In the genomic region with DNA sequence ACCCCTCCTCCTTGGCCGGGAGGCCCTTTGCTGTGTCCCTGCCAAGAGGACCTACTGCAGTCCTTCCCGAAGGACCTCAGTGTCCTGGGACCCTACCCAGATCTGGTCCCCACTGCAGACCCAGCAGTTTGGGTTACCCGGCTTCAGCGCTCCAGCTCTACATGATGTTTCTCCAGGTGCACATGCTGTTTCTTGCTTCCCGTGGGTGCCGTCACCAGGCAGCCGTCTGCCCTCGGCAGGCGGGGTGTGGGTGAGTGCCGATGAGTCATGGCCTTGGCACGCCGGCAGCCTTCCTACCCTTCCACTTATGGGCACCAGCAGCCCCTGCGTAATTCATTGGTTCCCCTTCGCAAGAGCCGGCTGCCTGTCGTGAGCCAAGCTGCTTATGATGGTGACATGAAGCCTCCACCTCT, we compare ENCODE assay signal across 1 cellular context.
TF ChIP-seq lines count a peak whose summit lies in the region.

No MANE protein-coding gene starts in this region.

TF ChIP-seq in GM23338, 12 proteins besides CTCF, POLR2A, EP300 and RAD21 (continued from another document):
- TF ChIP-seq, protein P1, sequence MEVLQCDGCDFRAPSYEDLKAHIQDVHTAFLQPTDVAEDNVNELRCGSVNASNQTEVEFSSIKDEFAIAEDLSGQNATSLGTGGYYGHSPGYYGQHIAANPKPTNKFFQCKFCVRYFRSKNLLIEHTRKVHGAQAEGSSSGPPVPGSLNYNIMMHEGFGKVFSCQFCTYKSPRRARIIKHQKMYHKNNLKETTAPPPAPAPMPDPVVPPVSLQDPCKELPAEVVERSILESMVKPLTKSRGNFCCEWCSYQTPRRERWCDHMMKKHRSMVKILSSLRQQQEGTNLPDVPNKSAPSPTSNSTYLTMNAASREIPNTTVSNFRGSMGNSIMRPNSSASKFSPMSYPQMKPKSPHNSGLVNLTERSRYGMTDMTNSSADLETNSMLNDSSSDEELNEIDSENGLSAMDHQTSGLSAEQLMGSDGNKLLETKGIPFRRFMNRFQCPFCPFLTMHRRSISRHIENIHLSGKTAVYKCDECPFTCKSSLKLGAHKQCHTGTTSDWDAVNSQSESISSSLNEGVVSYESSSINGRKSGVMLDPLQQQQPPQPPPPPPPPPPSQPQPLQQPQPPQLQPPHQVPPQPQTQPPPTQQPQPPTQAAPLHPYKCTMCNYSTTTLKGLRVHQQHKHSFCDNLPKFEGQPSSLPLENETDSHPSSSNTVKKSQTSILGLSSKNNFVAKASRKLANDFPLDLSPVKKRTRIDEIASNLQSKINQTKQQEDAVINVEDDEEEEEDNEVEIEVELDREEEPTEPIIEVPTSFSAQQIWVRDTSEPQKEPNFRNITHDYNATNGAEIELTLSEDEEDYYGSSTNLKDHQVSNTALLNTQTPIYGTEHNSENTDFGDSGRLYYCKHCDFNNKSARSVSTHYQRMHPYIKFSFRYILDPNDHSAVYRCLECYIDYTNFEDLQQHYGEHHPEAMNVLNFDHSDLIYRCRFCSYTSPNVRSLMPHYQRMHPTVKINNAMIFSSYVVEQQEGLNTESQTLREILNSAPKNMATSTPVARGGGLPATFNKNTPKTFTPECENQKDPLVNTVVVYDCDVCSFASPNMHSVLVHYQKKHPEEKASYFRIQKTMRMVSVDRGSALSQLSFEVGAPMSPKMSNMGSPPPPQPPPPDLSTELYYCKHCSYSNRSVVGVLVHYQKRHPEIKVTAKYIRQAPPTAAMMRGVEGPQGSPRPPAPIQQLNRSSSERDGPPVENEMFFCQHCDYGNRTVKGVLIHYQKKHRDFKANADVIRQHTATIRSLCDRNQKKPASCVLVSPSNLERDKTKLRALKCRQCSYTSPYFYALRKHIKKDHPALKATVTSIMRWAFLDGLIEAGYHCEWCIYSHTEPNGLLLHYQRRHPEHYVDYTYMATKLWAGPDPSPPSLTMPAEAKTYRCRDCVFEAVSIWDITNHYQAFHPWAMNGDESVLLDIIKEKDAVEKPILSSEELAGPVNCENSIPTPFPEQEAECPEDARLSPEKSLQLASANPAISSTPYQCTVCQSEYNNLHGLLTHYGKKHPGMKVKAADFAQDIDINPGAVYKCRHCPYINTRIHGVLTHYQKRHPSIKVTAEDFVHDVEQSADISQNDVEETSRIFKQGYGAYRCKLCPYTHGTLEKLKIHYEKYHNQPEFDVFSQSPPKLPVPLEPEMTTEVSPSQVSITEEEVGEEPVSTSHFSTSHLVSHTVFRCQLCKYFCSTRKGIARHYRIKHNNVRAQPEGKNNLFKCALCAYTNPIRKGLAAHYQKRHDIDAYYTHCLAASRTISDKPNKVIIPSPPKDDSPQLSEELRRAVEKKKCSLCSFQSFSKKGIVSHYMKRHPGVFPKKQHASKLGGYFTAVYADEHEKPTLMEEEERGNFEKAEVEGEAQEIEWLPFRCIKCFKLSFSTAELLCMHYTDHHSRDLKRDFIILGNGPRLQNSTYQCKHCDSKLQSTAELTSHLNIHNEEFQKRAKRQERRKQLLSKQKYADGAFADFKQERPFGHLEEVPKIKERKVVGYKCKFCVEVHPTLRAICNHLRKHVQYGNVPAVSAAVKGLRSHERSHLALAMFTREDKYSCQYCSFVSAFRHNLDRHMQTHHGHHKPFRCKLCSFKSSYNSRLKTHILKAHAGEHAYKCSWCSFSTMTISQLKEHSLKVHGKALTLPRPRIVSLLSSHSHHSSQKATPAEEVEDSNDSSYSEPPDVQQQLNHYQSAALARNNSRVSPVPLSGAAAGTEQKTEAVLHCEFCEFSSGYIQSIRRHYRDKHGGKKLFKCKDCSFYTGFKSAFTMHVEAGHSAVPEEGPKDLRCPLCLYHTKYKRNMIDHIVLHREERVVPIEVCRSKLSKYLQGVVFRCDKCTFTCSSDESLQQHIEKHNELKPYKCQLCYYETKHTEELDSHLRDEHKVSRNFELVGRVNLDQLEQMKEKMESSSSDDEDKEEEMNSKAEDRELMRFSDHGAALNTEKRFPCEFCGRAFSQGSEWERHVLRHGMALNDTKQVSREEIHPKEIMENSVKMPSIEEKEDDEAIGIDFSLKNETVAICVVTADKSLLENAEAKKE (CRISPR knock-in tag; IDR thresholded peaks at IDR 0.05): no peak
